Comparison of ENCODE assay signal across 14 cellular contexts in genomic region chr6:69936674-69937363, GRCh38.
DNase-seq lines count a peak whose midpoint lies in the region; ATAC-seq and TF ChIP-seq lines count a peak whose summit lies in the region.
"Had no signal": no experiment of that assay in that cellular context is flagged by ENCODE, and none has a peak within 500 bp of the region (broad histone marks: within the 10 kb centered on the region; RNA-seq: fewer than 3 reads in every experiment).

No MANE protein-coding gene starts in this region.

- H3K9me3 ChIP-seq in heart left ventricle (no peaks in the 10 kb centered on the region), gastrocnemius medialis (no peaks in the 10 kb centered on the region), PC-9 (ENCODE audit: insufficient read depth, low read depth) (no peaks in the 10 kb centered on the region)

- DNase-seq in GM23338 (ENCODE audit: low spot score) (peak; percentile 2), astrocyte of the spinal cord (ENCODE audit: low read depth, low spot score) (peak; percentile 9), heart left ventricle (peak in 1 of 5 donors; percentile 31), gastrocnemius medialis (no peak), PC-9 (no peak), CD1c-positive myeloid dendritic cell (ENCODE audit: extremely low spot score) (no peak)
- DNase-seq in stimulated activated CD4-positive, alpha-beta T cell treated with anti-CD3 and anti-CD28 coated beads, Interleukin-1b, Interleukin-23, amount 100 ng/mL, for 48 hours = no peak
- DNase-seq: activated T-cell treated with anti-CD3 and anti-CD28 coated beads, Interleukin-2, amount 50 U/mL, for 48 hours; erythroblast; Kasumi-1; NCI-H2107; SW 1271 had no signal

- ATAC-seq in GM23338 (no peak), heart left ventricle (peak; percentile 78 to 89 (median 88)), gastrocnemius medialis (peak; percentile 50 to 75), HG03196 (IDR thresholded peaks at IDR 0.05; ENCODE audit: unreplicated experiment) (no peak)

- H3K4me1 ChIP-seq in GM23338 (ENCODE audit: insufficient read depth) (no peaks in the 10 kb centered on the region), heart left ventricle (peaks cover 0 to 22% (median 0%) of the 10 kb centered on the region in 12 donors), gastrocnemius medialis (peaks cover 13 to 24% of the 10 kb centered on the region in 2 donors), PC-9 (replicated peaks; ENCODE audit: insufficient read depth) (no peaks in the 10 kb centered on the region)

- H3K4me3 ChIP-seq in GM23338 (no peak overlapping the region), astrocyte of the spinal cord (ENCODE audit: low read depth, low read length) (no peak overlapping the region), heart left ventricle (no peak overlapping the region), gastrocnemius medialis (no peak overlapping the region), PC-9 (no peak overlapping the region)

- H3K36me3 Mint-ChIP-seq in GM23338 (ENCODE audit: low read depth) = no peaks in the 10 kb centered on the region

- no peaks in the 10 kb centered on the region; the same call in 2 of the 3 replicates for H3K9me3 Mint-ChIP-seq in GM23338

- BruUV-seq in PC-9 (replicated peaks; lab: Mats Ljungman, UMichigan) = no TSS peak

- CTCF ChIA-PET in PC-9 (lab: Charles Lee) = no interaction called here

- no peaks in the 10 kb centered on the region for H3K79me2 ChIP-seq in GM23338 (replicated peaks; ENCODE audit: insufficient read depth)
- H3K79me2 ChIP-seq in PC-9 (ENCODE audit: low read depth) = no peaks in the 10 kb centered on the region

- H3K27ac ChIP-seq in GM23338 (ENCODE audit: low read depth) (no peak overlapping the region), heart left ventricle (peak overlapping the region in 8 of 12 donors; percentile 16 to 71 (median 42)), gastrocnemius medialis (no peak overlapping the region), PC-9 (no peak overlapping the region)

- intact Hi-C loops in heart left ventricle (cut with DNase I) = no loop called here
- intact Hi-C loops in gastrocnemius medialis (cut with DNase I; ENCODE audit: low total_unique reads) = no loop called here
- intact Hi-C loops in PC-9 (cut with micrococcal nuclease; ENCODE audit: unreplicated experiment) = no loop called here

- no peaks in the 10 kb centered on the region for H3K36me3 ChIP-seq in GM23338 (ENCODE audit: insufficient read depth)
- no peaks in the 10 kb centered on the region for H3K36me3 ChIP-seq in heart left ventricle
- no peaks in the 10 kb centered on the region for H3K36me3 ChIP-seq in gastrocnemius medialis
- H3K36me3 ChIP-seq in PC-9 (ENCODE audit: low read depth) = no peaks in the 10 kb centered on the region

- in situ Hi-C loops in astrocyte of the spinal cord (cut with HindIII; ENCODE audit: low sequenced_read_pairs) = no loop called here
- in situ Hi-C loops in gastrocnemius medialis (cut with MboI; ENCODE audit: low sequenced_read_pairs in 4 of 4) = no loop called here

- H3K27me3 ChIP-seq in GM23338 (ENCODE audit: insufficient read depth) = no peaks in the 10 kb centered on the region
- no peaks in the 10 kb centered on the region for H3K27me3 ChIP-seq in heart left ventricle
- no peaks in the 10 kb centered on the region for H3K27me3 ChIP-seq in gastrocnemius medialis
- H3K27me3 ChIP-seq in PC-9 (ENCODE audit: insufficient read depth, low read depth) = no peaks in the 10 kb centered on the region

- H3K4me2 ChIP-seq in GM23338 (no peak overlapping the region), PC-9 (no peak overlapping the region)

- H3K27ac Mint-ChIP-seq in GM23338 = peak overlapping the region; percentile 78; the same call in 1 of the 2 replicates
- H3K27ac Mint-ChIP-seq: progenitor cell of endocrine pancreas had no signal

- H3K4me3 Mint-ChIP-seq in GM23338 = no peak overlapping the region

- H3K4me1 Mint-ChIP-seq in GM23338 = no peaks in the 10 kb centered on the region

- H4K20me1 ChIP-seq in GM23338 (replicated peaks; ENCODE audit: insufficient read depth) = no peaks in the 10 kb centered on the region
- H4K20me1 ChIP-seq in PC-9 (ENCODE audit: insufficient read depth) = no peaks in the 10 kb centered on the region

- TF ChIP-seq CTCF in GM23338 (conservative IDR thresholded peaks at IDR 0.05; ENCODE audit: low read depth in 2 of 2) = no peak
- no peak for TF ChIP-seq CTCF in astrocyte of the spinal cord (IDR thresholded peaks at IDR 0.05; ENCODE audit: low read depth, low read length)
- TF ChIP-seq CTCF in heart left ventricle (IDR thresholded peaks at IDR 0.05) = no peak
- no peak for TF ChIP-seq CTCF in gastrocnemius medialis (IDR thresholded peaks at IDR 0.05 in 4 of 5, conservative IDR thresholded peaks at IDR 0.05 in 1 of 5)
- TF ChIP-seq CTCF in PC-9 (conservative IDR thresholded peaks at IDR 0.05) = no peak

- H3K9me2 ChIP-seq in GM23338 (ENCODE audit: insufficient read depth) = no peaks in the 10 kb centered on the region
- no peaks in the 10 kb centered on the region; the same call in 1 of the 2 replicates for H3K9me2 ChIP-seq in PC-9 (ENCODE audit: insufficient read depth)

- POLR2A ChIA-PET in PC-9 (lab: Charles Lee; ENCODE audit: unreplicated experiment) = no interaction called here

- no peaks in the 10 kb centered on the region for H3F3A ChIP-seq in GM23338 (replicated peaks; ENCODE audit: low read depth)
- no peaks in the 10 kb centered on the region for H3F3A ChIP-seq in PC-9 (ENCODE audit: insufficient read depth, low read depth)

- H3K27me3 Mint-ChIP-seq in GM23338 (ENCODE audit: insufficient read depth, low read depth, poor library complexity) = no peaks in the 10 kb centered on the region
- H3K27me3 Mint-ChIP-seq: progenitor cell of endocrine pancreas had no signal

- H2AFZ ChIP-seq in GM23338 (peak overlapping the region; percentile 34; the same call in 1 of the 2 replicates), PC-9 (no peak overlapping the region)

- TF ChIP-seq POLR2A in heart left ventricle (IDR thresholded peaks at IDR 0.05) (no peak), gastrocnemius medialis (IDR thresholded peaks at IDR 0.05) (no peak)

TF ChIP-seq in GM23338, 12 proteins besides CTCF, POLR2A, EP300 and RAD21 (continues in another document):
- no peak for TF ChIP-seq CREB1 (CRISPR knock-in tag; IDR thresholded peaks at IDR 0.05; ENCODE audit: low read depth)
- no peak for TF ChIP-seq ZNF331 (CRISPR knock-in tag; IDR thresholded peaks at IDR 0.05; ENCODE audit: low read depth)
- TF ChIP-seq POLR2AphosphoS5 (IDR thresholded peaks at IDR 0.05; ENCODE audit: low read depth) = no peak
- no peak for TF ChIP-seq ZNF462 (CRISPR knock-in tag; IDR thresholded peaks at IDR 0.05)
- no peak for TF ChIP-seq JUNB (IDR thresholded peaks at IDR 0.05; ENCODE audit: unreplicated experiment)
- TF ChIP-seq NANOG (IDR thresholded peaks at IDR 0.05; ENCODE audit: borderline replicate concordance) = no peak

Comparison
In these comparisons a context has a peak if more than half of its experiments do, and no peak if none do; other contexts are left out.
1. ATAC-seq: peak in heart left ventricle (4 of 4) and gastrocnemius medialis (2 of 2); none in GM23338 (single experiment) and HG03196 (single experiment).
2. DNase-seq: peak in GM23338 (single experiment) and astrocyte of the spinal cord (single experiment); none in gastrocnemius medialis (0 of 2), PC-9 (0 of 2), stimulated activated CD4-positive, alpha-beta T cell treated with anti-CD3 and anti-CD28 coated beads, Interleukin-1b, Interleukin-23, amount 100 ng/mL, for 48 hours (single experiment) and CD1c-positive myeloid dendritic cell (single experiment).
3. H3K27ac ChIP-seq: peak in heart left ventricle (8 of 12); none in GM23338 (single experiment), gastrocnemius medialis (0 of 4) and PC-9 (single experiment).